Comparison of ENCODE assay signal across 9 cellular contexts in genomic region chr1:66349277-66349676, GRCh38.
DNase-seq lines count a peak whose midpoint lies in the region; ATAC-seq and TF ChIP-seq lines count a peak whose summit lies in the region.
"Had no signal": no experiment of that assay in that cellular context is flagged by ENCODE, and none has a peak within 500 bp of the region (broad histone marks: within the 10 kb centered on the region; RNA-seq: fewer than 3 reads in every experiment).

No MANE protein-coding gene starts in this region.

- H3K4me1 ChIP-seq in skeletal muscle tissue (ENCODE audit: control insufficient read depth in 3 of 3, insufficient read depth in 3 of 3, low read length in 3 of 3), result peaks cover 62 to 67% (median 66%) of the 10 kb centered on the region in 3 donors

- peaks cover 10% of the 10 kb centered on the region for H3K27me3 Mint-ChIP-seq in HFFc6 (ENCODE audit: insufficient read depth)

- peaks cover 60% of the 10 kb centered on the region for H3K36me3 Mint-ChIP-seq in HFFc6 (ENCODE audit: low read depth)

- in situ Hi-C loops in SK-MEL-5 (cut with HindIII; ENCODE audit: low pct_unique_long_range_greater_than_20kb, low sequenced_read_pairs), result no loop called here

- H3K4me3 ChIP-seq in fibroblast of mammary gland (ENCODE audit: control insufficient read depth, low read depth, low read length), result no peak overlapping the region
- no peak overlapping the region for H3K4me3 ChIP-seq in skeletal muscle tissue (ENCODE audit: low read length in 3 of 3)

- H3K27me3 ChIP-seq in skeletal muscle tissue (ENCODE audit: control insufficient read depth in 3 of 3, insufficient read depth in 3 of 3, low read length in 3 of 3), result no peaks in the 10 kb centered on the region

- H3K36me3 ChIP-seq in skeletal muscle tissue (ENCODE audit: control insufficient read depth in 3 of 3, insufficient read depth in 3 of 3, low read length in 3 of 3), result no peaks in the 10 kb centered on the region

- no peaks in the 10 kb centered on the region for H3K9me3 Mint-ChIP-seq in HFFc6

- no peak for ATAC-seq in GM19467 (IDR thresholded peaks at IDR 0.05; ENCODE audit: unreplicated experiment)

- peak overlapping the region; percentile 83 for H3K4me3 Mint-ChIP-seq in HFFc6

- peak overlapping the region; percentile 88 for H3K27ac Mint-ChIP-seq in HFFc6

- DNase-seq in HFFc6, result no peak
- peak; percentile 28 for DNase-seq in SK-MEL-5 (ENCODE audit: low read depth, low spot score)
- peak; percentile 44 for DNase-seq in fibroblast of mammary gland (ENCODE audit: low read depth)
- no peak for DNase-seq in SKM-1 treated with dmso at 0.1 percent for 144 hours (lab: John Stamatoyannopoulos, UW; ENCODE audit: unreplicated experiment)
- DNase-seq in NCI-H524 (lab: John Stamatoyannopoulos, UW), result no peak
- DNase-seq: activated CD4-positive, alpha-beta T cell treated with anti-CD3 and anti-CD28 coated beads, Interleukin-2, amount 50 U/mL, for 4 hours; GDM1 had no signal

- no peaks in the 10 kb centered on the region for H3K9me3 ChIP-seq in skeletal muscle tissue (ENCODE audit: control insufficient read depth in 3 of 3, low read length in 3 of 3)

- H3K27ac ChIP-seq in skeletal muscle tissue (ENCODE audit: low read depth, low read length), result peak overlapping the region; percentile 68

- TF ChIP-seq CTCF in HFFc6 (IDR thresholded peaks at IDR 0.05) (no peak), fibroblast of mammary gland (conservative IDR thresholded peaks at IDR 0.05; ENCODE audit: control insufficient read depth, insufficient read depth, low read depth, low read length) (no peak)

- H3K4me1 Mint-ChIP-seq in HFFc6 (ENCODE audit: low read depth), result peaks cover 100% of the 10 kb centered on the region

- peak overlapping the region in 1 of 3 donors; percentile 1 for H3K9ac ChIP-seq in skeletal muscle tissue (ENCODE audit: low read depth in 1 of 3, low read length in 3 of 3)

Comparison
In these comparisons a context has a peak if more than half of its experiments do, and no peak if none do; other contexts are left out.
1. DNase-seq: peak in SK-MEL-5 (single experiment) and fibroblast of mammary gland (single experiment); none in HFFc6 (single experiment), SKM-1 treated with dmso at 0.1 percent for 144 hours (single experiment) and NCI-H524 (0 of 2).